23 cellular contexts compared by ENCODE assay signal in the genomic region with DNA sequence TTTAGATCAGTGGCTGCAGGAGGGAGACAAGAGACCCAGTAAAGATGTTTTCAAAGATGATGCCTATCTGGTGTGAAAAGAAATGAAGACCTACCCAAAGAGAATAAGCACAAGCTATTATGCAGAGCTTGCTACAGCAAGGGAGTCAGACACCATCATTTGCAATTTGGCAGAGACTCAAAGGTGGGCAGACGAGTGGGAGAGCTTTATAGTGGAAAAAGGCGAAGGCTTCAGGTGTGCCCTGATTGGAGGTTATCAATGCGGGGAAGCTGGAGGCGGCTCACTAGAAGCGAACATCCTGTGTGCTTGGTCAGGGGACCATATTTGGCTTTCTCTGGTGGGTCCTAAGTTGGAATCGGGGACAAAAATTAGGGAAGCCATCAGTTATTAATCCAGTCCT.
"Had no signal": no experiment of that assay in that cellular context is flagged by ENCODE, and none has a peak within 500 bp of the region (broad histone marks: within the 10 kb centered on the region; RNA-seq: fewer than 3 reads in every experiment).

No MANE protein-coding gene starts in this region.

- DNase-seq: colonic mucosa; cortex of kidney; dermis blood vessel endothelial cell; dorsolateral prefrontal cortex; effector CD4-positive, alpha-beta T cell; effector memory CD4-positive, alpha-beta T cell; effector memory CD8-positive, alpha-beta T cell; endodermal cell; erythroblast; esophagus squamous epithelium; foreskin fibroblast; foreskin keratinocyte; foreskin melanocyte; gastrocnemius medialis; glutamatergic neuron; heart left ventricle; heart right ventricle had no signal

- H3K27ac ChIP-seq: colonic mucosa, coronary artery, dorsolateral prefrontal cortex, epithelial cell of prostate, esophagus muscularis mucosa, esophagus squamous epithelium, foreskin keratinocyte, gastrocnemius medialis, gastroesophageal sphincter, heart left ventricle, hepatocyte had no signal

- H3K9me3 ChIP-seq: colonic mucosa, esophagus muscularis mucosa, esophagus squamous epithelium, gastrocnemius medialis, gastroesophageal sphincter, heart left ventricle, heart right ventricle had no signal

- H3K27ac Mint-ChIP-seq: effector memory CD8-positive, alpha-beta T cell; endodermal cell had no signal

- H3K36me3 ChIP-seq: colonic mucosa, esophagus muscularis mucosa, esophagus squamous epithelium, gastrocnemius medialis had no signal

- H3K27me3 ChIP-seq: colonic mucosa, dorsolateral prefrontal cortex, esophagus muscularis mucosa, esophagus squamous epithelium, foreskin keratinocyte, gastrocnemius medialis, gastroesophageal sphincter, heart left ventricle, heart right ventricle, hepatocyte had no signal

- ATAC-seq: effector memory CD8-positive, alpha-beta T cell; esophagus mucosa; foreskin keratinocyte; gastrocnemius medialis; gastroesophageal sphincter had no signal

- H3K4me3 ChIP-seq: colonic mucosa, coronary artery, dorsolateral prefrontal cortex, esophagus muscularis mucosa, esophagus squamous epithelium, gastrocnemius medialis, gastroesophageal sphincter, heart left ventricle, heart right ventricle, hepatocyte had no signal

- H3K4me3 Mint-ChIP-seq: effector memory CD8-positive, alpha-beta T cell; endodermal cell had no signal

- H2AFZ ChIP-seq: hepatocyte had no signal

- H3K9me3 Mint-ChIP-seq: effector memory CD8-positive, alpha-beta T cell had no signal

- H3K4me1 ChIP-seq: colonic mucosa, foreskin keratinocyte, gastrocnemius medialis had no signal

- H3K4me2 ChIP-seq: hepatocyte had no signal
